ENCODE assay signal across 14 cellular contexts in genomic region chr1:187999973-188000372, GRCh38.
DNase-seq lines count a peak whose midpoint lies in the region; ATAC-seq and TF ChIP-seq lines count a peak whose summit lies in the region.
"Had no signal": no experiment of that assay in that cellular context is flagged by ENCODE, and none has a peak within 500 bp of the region (broad histone marks: within the 10 kb centered on the region; RNA-seq: fewer than 3 reads in every experiment).

No MANE protein-coding gene starts in this region.

- H3K9me3 Mint-ChIP-seq in progenitor cell of endocrine pancreas (ENCODE audit: low read depth), result peaks cover 12% of the 10 kb centered on the region

- no peaks in the 10 kb centered on the region for H3K36me3 Mint-ChIP-seq in progenitor cell of endocrine pancreas (ENCODE audit: insufficient read depth)
- H3K36me3 Mint-ChIP-seq: CD8-positive, alpha-beta memory T cell had no signal

- no peak overlapping the region for H3K27ac Mint-ChIP-seq in progenitor cell of endocrine pancreas
- H3K27ac Mint-ChIP-seq: activated naive CD4-positive, alpha-beta T cell treated with anti-CD3 and anti-CD28 coated beads for 36 hours; CD8-positive, alpha-beta memory T cell had no signal

- no peak overlapping the region for H3K4me3 Mint-ChIP-seq in progenitor cell of endocrine pancreas (ENCODE audit: low read depth)
- H3K4me3 Mint-ChIP-seq: activated naive CD4-positive, alpha-beta T cell treated with anti-CD3 and anti-CD28 coated beads for 36 hours; CD8-positive, alpha-beta memory T cell had no signal

- DNase-seq in DMS114 treated with DMSO at 0.1 percent for 48 hours (lab: John Stamatoyannopoulos, UW; ENCODE audit: unreplicated experiment), result peak; percentile 8
- peak; percentile 26 for DNase-seq in HT-29 (ENCODE audit: low spot score)
- DNase-seq in iris pigment epithelial cell (ENCODE audit: low read depth), result peak; percentile 8
- no peak for DNase-seq in progenitor cell of endocrine pancreas (ENCODE audit: low spot score, unreplicated experiment)
- no peak for DNase-seq in stimulated activated CD4-positive, alpha-beta T cell treated with anti-CD3 and anti-CD28 coated beads, Interleukin-2, amount 100 ng/mL, for 24 hours
- no peak for DNase-seq in NCI-H1930 (lab: John Stamatoyannopoulos, UW)
- DNase-seq: activated naive CD4-positive, alpha-beta T cell treated with anti-CD3 and anti-CD28 coated beads for 36 hours; caudate nucleus; CD8-positive, alpha-beta memory T cell; head of caudate nucleus; lower lobe of right lung; SIG-M5 had no signal

- TF ChIP-seq CTCF in VCaP (conservative IDR thresholded peaks at IDR 0.05), result peak; percentile 75
- TF ChIP-seq CTCF in progenitor cell of endocrine pancreas (IDR thresholded peaks at IDR 0.05; ENCODE audit: unreplicated experiment), result no peak

- H3K4me1 Mint-ChIP-seq in progenitor cell of endocrine pancreas (ENCODE audit: low read depth), result no peaks in the 10 kb centered on the region
- H3K4me1 Mint-ChIP-seq: CD8-positive, alpha-beta memory T cell had no signal

- no peaks in the 10 kb centered on the region for H3K27me3 Mint-ChIP-seq in progenitor cell of endocrine pancreas
- H3K27me3 Mint-ChIP-seq: CD8-positive, alpha-beta memory T cell had no signal

- ATAC-seq in HG02852 (IDR thresholded peaks at IDR 0.05; ENCODE audit: unreplicated experiment), result no peak
- ATAC-seq: lower lobe of right lung had no signal

- H3K27ac ChIP-seq in VCaP, result no peak overlapping the region
- H3K27ac ChIP-seq: lower lobe of right lung had no signal

Comparison
In these comparisons a context has a peak if more than half of its experiments do, and no peak if none do; other contexts are left out.
1. DNase-seq: peak in DMS114 treated with DMSO at 0.1 percent for 48 hours (single experiment), HT-29 (single experiment) and iris pigment epithelial cell (single experiment); none in progenitor cell of endocrine pancreas (single experiment), stimulated activated CD4-positive, alpha-beta T cell treated with anti-CD3 and anti-CD28 coated beads, Interleukin-2, amount 100 ng/mL, for 24 hours (0 of 2) and NCI-H1930 (0 of 2).